8 cellular contexts compared by ENCODE assay signal in genomic region chr12:132414634-132415340, GRCh38.
DNase-seq lines count a peak whose midpoint lies in the region; ATAC-seq and TF ChIP-seq lines count a peak whose summit lies in the region.

No MANE protein-coding gene starts in this region.

- intact Hi-C loops in body of pancreas (cut with DNase I): loop anchor here (5.0 kb wide), 1 partner anchor 198 kb away; the partner anchor contains the start of gene LRCOL1

- H3K27ac ChIP-seq in body of pancreas: no peak overlapping the region

- peaks cover 0 to 8% of the 10 kb centered on the region in 2 donors for H3K27me3 ChIP-seq in body of pancreas

- whole genome bisulfite sequencing in body of pancreas, 2 donors: 8% methylated on average over 30 of the region's 30 CpGs; no CpG with 5 or more reads in 1 of the 2 donors

- TF ChIP-seq POLR2A in body of pancreas (IDR thresholded peaks at IDR 0.05): no peak

- H3K9me3 ChIP-seq in body of pancreas: no peaks in the 10 kb centered on the region

- no peak overlapping the region for H3K4me3 ChIP-seq in GM12875 (ENCODE audit: low read depth, low read length)
- no peak overlapping the region for H3K4me3 ChIP-seq in body of pancreas

- no peaks in the 10 kb centered on the region for H3K36me3 ChIP-seq in body of pancreas (replicated peaks in 1 of 2; ENCODE audit: insufficient read depth in 1 of 2, low read depth in 2 of 2)

- TF ChIP-seq CTCF in GM12875 (IDR thresholded peaks at IDR 0.05; ENCODE audit: borderline replicate concordance, insufficient read depth, low read depth, low read length) (peak; percentile 95), body of pancreas (IDR thresholded peaks at IDR 0.05) (peak; percentile 93 to 99 (median 95))

- H3K4me1 ChIP-seq in body of pancreas: peaks cover 13% of the 10 kb centered on the region

- peak; percentile 75 for ATAC-seq in HG02885 (IDR thresholded peaks at IDR 0.05; ENCODE audit: poor library complexity, unreplicated experiment)
- peak; percentile 99 for ATAC-seq in body of pancreas
- no peak for ATAC-seq in HG02571 (IDR thresholded peaks at IDR 0.05; ENCODE audit: unreplicated experiment)

- peak; percentile 76 to 85 for DNase-seq in NCI-H2081 (lab: John Stamatoyannopoulos, UW)
- DNase-seq in UCSD-AML1 (lab: John Stamatoyannopoulos, UW; ENCODE audit: unreplicated experiment): peak; percentile 79
- peak; percentile 89 to 93 (median 92) for DNase-seq in body of pancreas
- DNase-seq in iPS-NIHi7 (ENCODE audit: extremely low spot score): peak; percentile 94
- peak; percentile 48 to 49 for DNase-seq in stimulated activated CD4-positive, alpha-beta T cell treated with anti-CD3 and anti-CD28 coated beads, Interleukin-15, amount 100 ng/mL, for 1 hour (ENCODE audit: low read depth in 1 of 2, low spot score in 1 of 2)
